1 cellular context compared by ENCODE assay signal in the genomic region with DNA sequence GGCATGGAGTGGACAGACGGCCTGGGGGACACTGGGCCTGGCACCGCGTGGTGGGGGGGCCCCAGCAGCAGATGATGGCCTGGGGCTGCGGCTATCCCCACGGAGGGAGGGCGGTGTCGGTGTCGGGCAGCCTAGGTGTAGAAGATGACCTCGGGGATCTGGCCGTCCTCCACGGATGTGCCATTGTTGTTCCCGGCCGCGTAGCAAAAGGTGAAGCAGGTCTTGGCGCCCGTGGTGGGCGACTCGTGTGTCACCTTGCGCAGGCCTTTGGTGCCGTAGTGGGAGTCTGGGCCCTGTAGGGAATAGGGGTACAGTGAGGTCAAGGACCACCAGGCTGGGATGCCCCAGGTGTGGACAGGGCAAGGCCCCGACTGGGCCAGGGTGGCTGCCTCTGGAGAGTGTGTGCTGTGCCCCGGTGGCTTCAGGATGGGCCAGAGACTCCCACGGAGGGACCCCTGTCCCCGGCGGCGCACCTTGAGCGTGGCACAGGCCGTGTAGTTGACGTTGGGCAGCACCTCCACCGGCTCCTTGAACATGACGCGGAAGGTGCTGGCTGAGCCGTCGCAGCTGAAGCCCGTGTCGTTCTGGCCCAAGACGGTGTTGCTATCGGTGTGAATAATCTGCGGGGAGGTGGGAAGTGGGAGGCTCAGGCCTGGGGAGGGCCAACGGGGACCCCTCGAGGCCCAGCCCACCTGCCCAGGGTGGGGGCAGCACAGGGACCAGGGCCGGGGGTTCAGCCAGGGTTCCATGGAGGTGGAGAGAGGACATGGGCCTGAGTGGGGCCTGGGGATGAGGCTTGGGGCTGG.
TF ChIP-seq lines count a peak whose summit lies in the region.

No MANE protein-coding gene starts in this region.

TF ChIP-seq in SK-N-SH treated with all-trans-retinoic acid at 6 μM for 48 hours, 23 proteins besides CTCF, POLR2A, EP300 and RAD21 (continued from another document):
- TF ChIP-seq, protein P1, sequence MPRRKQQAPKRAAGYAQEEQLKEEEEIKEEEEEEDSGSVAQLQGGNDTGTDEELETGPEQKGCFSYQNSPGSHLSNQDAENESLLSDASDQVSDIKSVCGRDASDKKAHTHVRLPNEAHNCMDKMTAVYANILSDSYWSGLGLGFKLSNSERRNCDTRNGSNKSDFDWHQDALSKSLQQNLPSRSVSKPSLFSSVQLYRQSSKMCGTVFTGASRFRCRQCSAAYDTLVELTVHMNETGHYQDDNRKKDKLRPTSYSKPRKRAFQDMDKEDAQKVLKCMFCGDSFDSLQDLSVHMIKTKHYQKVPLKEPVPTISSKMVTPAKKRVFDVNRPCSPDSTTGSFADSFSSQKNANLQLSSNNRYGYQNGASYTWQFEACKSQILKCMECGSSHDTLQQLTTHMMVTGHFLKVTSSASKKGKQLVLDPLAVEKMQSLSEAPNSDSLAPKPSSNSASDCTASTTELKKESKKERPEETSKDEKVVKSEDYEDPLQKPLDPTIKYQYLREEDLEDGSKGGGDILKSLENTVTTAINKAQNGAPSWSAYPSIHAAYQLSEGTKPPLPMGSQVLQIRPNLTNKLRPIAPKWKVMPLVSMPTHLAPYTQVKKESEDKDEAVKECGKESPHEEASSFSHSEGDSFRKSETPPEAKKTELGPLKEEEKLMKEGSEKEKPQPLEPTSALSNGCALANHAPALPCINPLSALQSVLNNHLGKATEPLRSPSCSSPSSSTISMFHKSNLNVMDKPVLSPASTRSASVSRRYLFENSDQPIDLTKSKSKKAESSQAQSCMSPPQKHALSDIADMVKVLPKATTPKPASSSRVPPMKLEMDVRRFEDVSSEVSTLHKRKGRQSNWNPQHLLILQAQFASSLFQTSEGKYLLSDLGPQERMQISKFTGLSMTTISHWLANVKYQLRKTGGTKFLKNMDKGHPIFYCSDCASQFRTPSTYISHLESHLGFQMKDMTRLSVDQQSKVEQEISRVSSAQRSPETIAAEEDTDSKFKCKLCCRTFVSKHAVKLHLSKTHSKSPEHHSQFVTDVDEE (CRISPR knock-in tag; IDR thresholded peaks at IDR 0.05): no peak
- TF ChIP-seq ZNF8 (CRISPR knock-in tag; IDR thresholded peaks at IDR 0.05) (no peak), ZFP3 (CRISPR knock-in tag; IDR thresholded peaks at IDR 0.05) (no peak), OSR1 (CRISPR knock-in tag; IDR thresholded peaks at IDR 0.05) (no peak), TCF4 (CRISPR knock-in tag; IDR thresholded peaks at IDR 0.05; ENCODE audit: borderline replicate concordance) (no peak), PPARA (CRISPR knock-in tag; IDR thresholded peaks at IDR 0.05; ENCODE audit: borderline replicate concordance) (no peak), ZNF70 (CRISPR knock-in tag; IDR thresholded peaks at IDR 0.05) (no peak), GLIS3 (CRISPR knock-in tag; IDR thresholded peaks at IDR 0.05) (no peak), SNAI2 (CRISPR knock-in tag; IDR thresholded peaks at IDR 0.05) (no peak), CSDC2 (CRISPR knock-in tag; IDR thresholded peaks at IDR 0.05) (no peak), TOX (CRISPR knock-in tag; IDR thresholded peaks at IDR 0.05; ENCODE audit: borderline replicate concordance) (no peak), RARB (CRISPR knock-in tag; IDR thresholded peaks at IDR 0.05) (no peak), ZFP30 (CRISPR knock-in tag; IDR thresholded peaks at IDR 0.05) (no peak), ZNF565 (CRISPR knock-in tag; conservative IDR thresholded peaks at IDR 0.05; ENCODE audit: low read depth) (no peak), ESRRG (CRISPR knock-in tag; IDR thresholded peaks at IDR 0.05) (no peak)
- TF ChIP-seq, protein P2, sequence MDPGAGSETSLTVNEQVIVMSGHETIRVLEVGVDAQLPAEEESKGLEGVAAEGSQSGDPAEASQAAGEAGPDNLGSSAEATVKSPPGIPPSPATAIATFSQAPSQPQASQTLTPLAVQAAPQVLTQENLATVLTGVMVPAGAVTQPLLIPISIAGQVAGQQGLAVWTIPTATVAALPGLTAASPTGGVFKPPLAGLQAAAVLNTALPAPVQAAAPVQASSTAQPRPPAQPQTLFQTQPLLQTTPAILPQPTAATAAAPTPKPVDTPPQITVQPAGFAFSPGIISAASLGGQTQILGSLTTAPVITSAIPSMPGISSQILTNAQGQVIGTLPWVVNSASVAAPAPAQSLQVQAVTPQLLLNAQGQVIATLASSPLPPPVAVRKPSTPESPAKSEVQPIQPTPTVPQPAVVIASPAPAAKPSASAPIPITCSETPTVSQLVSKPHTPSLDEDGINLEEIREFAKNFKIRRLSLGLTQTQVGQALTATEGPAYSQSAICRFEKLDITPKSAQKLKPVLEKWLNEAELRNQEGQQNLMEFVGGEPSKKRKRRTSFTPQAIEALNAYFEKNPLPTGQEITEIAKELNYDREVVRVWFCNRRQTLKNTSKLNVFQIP (CRISPR knock-in tag; IDR thresholded peaks at IDR 0.05; ENCODE audit: borderline replicate concordance, low read depth): no peak
TF ChIP-seq in SK-N-SH treated with all-trans-retinoic acid at 6 μM for 48 hours: peak in this region for 0.
